In the genomic region with DNA sequence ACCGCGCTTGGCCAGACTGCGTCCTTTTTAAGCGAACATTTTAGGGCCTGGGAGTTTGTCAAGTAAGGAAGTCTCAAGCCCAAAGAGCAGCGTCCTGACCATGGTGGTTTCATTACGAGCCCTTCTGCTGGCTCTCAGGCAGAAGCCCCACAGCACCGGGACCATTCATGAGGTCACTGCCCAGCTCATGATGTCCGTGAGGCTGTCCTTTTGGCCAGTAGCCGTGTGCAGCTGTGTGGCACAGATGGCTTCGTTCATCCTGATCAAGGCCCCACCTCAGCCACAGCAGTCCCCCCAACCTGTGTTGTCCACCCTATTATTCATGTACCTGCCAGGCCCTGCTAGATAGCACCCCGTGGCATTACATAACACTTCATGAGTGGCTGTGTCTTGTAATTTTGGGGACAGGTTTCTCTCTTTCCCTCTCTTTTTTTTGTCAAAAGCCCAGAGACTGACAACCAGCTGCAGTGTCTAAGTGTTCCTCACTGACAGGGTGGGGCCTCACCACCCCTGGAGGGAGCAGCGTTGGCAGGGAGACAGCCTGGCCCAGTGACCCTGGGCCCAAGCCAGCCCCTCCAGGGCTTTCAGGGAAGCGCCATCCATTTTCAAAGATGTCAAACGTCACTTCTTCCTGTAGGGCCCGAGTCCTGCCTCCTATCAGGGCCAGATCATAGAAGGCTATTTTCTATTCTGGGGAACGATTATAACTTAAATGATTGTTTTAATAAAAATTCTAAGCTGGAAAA, we compare ENCODE assay signal across 19 cellular contexts. TPM values are rescaled to one million over a fixed set of nuclear protein-coding genes. Genes with fewer than 3 reads are reported as not detected.
DNase-seq lines count a peak whose midpoint lies in the region; ATAC-seq and TF ChIP-seq lines count a peak whose summit lies in the region.
"Had no signal": no experiment of that assay in that cellular context is flagged by ENCODE, and none has a peak within 500 bp of the region (broad histone marks: within the 10 kb centered on the region; RNA-seq: fewer than 3 reads in every experiment).

No MANE protein-coding gene starts in this region.

- no peak overlapping the region for H4K8ac ChIP-seq in IMR-90 (ENCODE audit: low read depth in 2 of 2, low read length in 2 of 2)

- BruUV-seq in IMR-90 (replicated peaks; lab: Mats Ljungman, UMichigan) = TSS peak; percentile 63

- no peak overlapping the region for H2AFZ ChIP-seq in IMR-90 (replicated peaks; ENCODE audit: low read length, poor library complexity)
- H2AFZ ChIP-seq in osteoblast (ENCODE audit: low read length) = no peak overlapping the region

- H3K27me3 ChIP-seq in CD4-positive, CD25-positive, alpha-beta regulatory T cell (ENCODE audit: control insufficient read depth, insufficient read depth, low read length) = no peaks in the 10 kb centered on the region
- no peaks in the 10 kb centered on the region; the same call in 1 of the 2 replicates for H3K27me3 ChIP-seq in IMR-90 (ENCODE audit: control insufficient read depth, insufficient read depth, low read length)
- peaks cover 4% of the 10 kb centered on the region for H3K27me3 ChIP-seq in osteoblast (ENCODE audit: insufficient read depth, low read length)

- no peak overlapping the region for H3K9ac ChIP-seq in IMR-90 (ENCODE audit: low read depth, low read length)

- no peak for TF ChIP-seq CTCF in IMR-90 (conservative IDR thresholded peaks at IDR 0.05; ENCODE audit: low read depth, low read length)
- TF ChIP-seq CTCF in osteoblast (IDR thresholded peaks at IDR 0.05; ENCODE audit: extremely low read depth, low read depth, low read length) = no peak

- no peak overlapping the region for H3K18ac ChIP-seq in IMR-90 (ENCODE audit: low read depth, low read length)

- peaks cover 23% of the 10 kb centered on the region for H3K36me3 ChIP-seq in CD4-positive, CD25-positive, alpha-beta regulatory T cell (ENCODE audit: control insufficient read depth, insufficient read depth, low read length)
- H3K36me3 ChIP-seq in IMR-90 (ENCODE audit: control insufficient read depth, insufficient read depth, low read length) (peaks cover 31% of the 10 kb centered on the region), osteoblast (ENCODE audit: insufficient read depth, low read length) (peaks cover 17% of the 10 kb centered on the region)

- no peak for TF ChIP-seq POLR2A in IMR-90 (IDR thresholded peaks at IDR 0.05; ENCODE audit: low read depth, low read length)

- POLR2A ChIA-PET in IMR-90 (lab: Charles Lee; ENCODE audit: unreplicated experiment) = no interaction called here

- H2BK15ac ChIP-seq in IMR-90 (ENCODE audit: low read depth, low read length) = no peak overlapping the region

- WGBS in IMR-90 (ENCODE audit: extremely low coverage in 2 of 2, insufficient read length in 1 of 2), 2 experiments = 76% methylated on average over 2 of the region's 16 CpGs; no CpG with 5 or more reads in 1 of the 2 experiments

- H3K4me1 Mint-ChIP-seq in CD4-positive, CD25-positive, alpha-beta regulatory T cell = peaks cover 3 to 22% (median 9%) of the 10 kb centered on the region in 4 donors
- H3K4me1 Mint-ChIP-seq in activated T-helper 17 cell treated with anti-CD3 and anti-CD28 coated beads, Interleukin-2, amount 50 U/mL, for 72 hours = no peaks in the 10 kb centered on the region

- H2BK20ac ChIP-seq in IMR-90 (ENCODE audit: low read depth, low read length) = no peak overlapping the region

- H3K9me3 Mint-ChIP-seq in CD4-positive, CD25-positive, alpha-beta regulatory T cell = no peaks in the 10 kb centered on the region
- no peaks in the 10 kb centered on the region for H3K9me3 Mint-ChIP-seq in activated T-helper 17 cell treated with anti-CD3 and anti-CD28 coated beads, Interleukin-2, amount 50 U/mL, for 72 hours
- H3K9me3 Mint-ChIP-seq: CD8-positive, alpha-beta memory T cell had no signal

- intact Hi-C loops in IMR-90 (cut with micrococcal nuclease) = no loop called here

- peak overlapping the region in 2 of 3 donors; percentile 26 to 76 for H3K27ac Mint-ChIP-seq in CD4-positive, CD25-positive, alpha-beta regulatory T cell
- peak overlapping the region; percentile 36 for H3K27ac Mint-ChIP-seq in activated T-helper 17 cell treated with anti-CD3 and anti-CD28 coated beads, Interleukin-2, amount 50 U/mL, for 72 hours
- H3K27ac Mint-ChIP-seq: CD8-positive, alpha-beta memory T cell had no signal

- 0 out of 2 replicates have a peak, but pooled peaks cover 2% of the 10 kb centered on the region for H3K9me1 ChIP-seq in IMR-90 (ENCODE audit: insufficient read depth, low read length)

- ATAC-seq in CD4-positive, CD25-positive, alpha-beta regulatory T cell (ENCODE audit: low read depth in 2 of 2) = no peak
- ATAC-seq in IMR-90 (ENCODE audit: low read depth) = no peak
- no peak for ATAC-seq in activated T-helper 17 cell treated with anti-CD3 and anti-CD28 coated beads, Interleukin-2, amount 50 U/mL, for 72 hours (replicated peaks)
- ATAC-seq in HG03432 (IDR thresholded peaks at IDR 0.05; ENCODE audit: unreplicated experiment) = no peak
- ATAC-seq: PC-3 had no signal

- H3K36me3 Mint-ChIP-seq in CD4-positive, CD25-positive, alpha-beta regulatory T cell = peaks cover 22% of the 10 kb centered on the region
- peaks cover 41% of the 10 kb centered on the region for H3K36me3 Mint-ChIP-seq in activated T-helper 17 cell treated with anti-CD3 and anti-CD28 coated beads, Interleukin-2, amount 50 U/mL, for 72 hours (ENCODE audit: low read depth)

- H3K56ac ChIP-seq in IMR-90 (ENCODE audit: extremely low read depth, insufficient read depth, low read length) = no peak overlapping the region

- dilution Hi-C loops in IMR-90 (cut with HindIII; ENCODE audit: low sequenced_read_pairs, unreplicated experiment) = loop anchor here (25.0 kb wide), 1 partner anchor 339 kb away; no protein-coding TSS in a partner anchor

- no peak overlapping the region for H3K23ac ChIP-seq in IMR-90 (ENCODE audit: low read depth, low read length)

- in situ Hi-C loops in IMR-90 (cut with MboI; ENCODE audit: low sequenced_read_pairs) = no loop called here
- in situ Hi-C loops in ACHN (cut with HindIII; ENCODE audit: low pct_ligation_motif_present, low pct_unique_long_range_greater_than_20kb, low sequenced_read_pairs) = no loop called here

- H3K27me3 Mint-ChIP-seq in CD4-positive, CD25-positive, alpha-beta regulatory T cell = no peaks in the 10 kb centered on the region
- H3K27me3 Mint-ChIP-seq in activated T-helper 17 cell treated with anti-CD3 and anti-CD28 coated beads, Interleukin-2, amount 50 U/mL, for 72 hours = no peaks in the 10 kb centered on the region

- H3K9me3 ChIP-seq in CD4-positive, CD25-positive, alpha-beta regulatory T cell (ENCODE audit: control insufficient read depth in 2 of 2, low read length in 2 of 2) = no peaks in the 10 kb centered on the region
- H3K9me3 ChIP-seq in IMR-90 (ENCODE audit: control insufficient read depth, insufficient read depth, low read length) = no peaks in the 10 kb centered on the region
- H3K9me3 ChIP-seq in osteoblast (ENCODE audit: low read depth, low read length) = no peaks in the 10 kb centered on the region

- H3K27ac ChIP-seq in CD4-positive, CD25-positive, alpha-beta regulatory T cell (ENCODE audit: insufficient read depth, low read length, poor library complexity, severe bottlenecking) = no peak overlapping the region
- H3K27ac ChIP-seq in IMR-90 (ENCODE audit: insufficient read depth, low read length) (no peak overlapping the region), osteoblast (ENCODE audit: low read depth, low read length) (no peak overlapping the region)
- H3K27ac ChIP-seq: SK-N-MC had no signal

- H4K5ac ChIP-seq in IMR-90 (ENCODE audit: low read depth, low read length) = no peak overlapping the region

- no peak for DNase-seq in CD4-positive, CD25-positive, alpha-beta regulatory T cell
- DNase-seq in IMR-90 = no peak
- DNase-seq in osteoblast (ENCODE audit: insufficient read length, low spot score, missing footprints) = peak; percentile 43
- no peak for DNase-seq in LoVo (ENCODE audit: low spot score)
- DNase-seq in NCI-H2029 treated with DMSO at 0.1 percent for 48 hours (lab: John Stamatoyannopoulos, UW) = no peak
- no peak for DNase-seq in ACHN
- DNase-seq: CD8-positive, alpha-beta memory T cell; DMS79; NCI-H1105; NCI-H146; NCI-H2029; NCI-H524 treated with DMSO at 0.1 percent for 48 hours; PC-3; RPMI8226; SHP77 treated with DMSO at 0.1 percent for 48 hours had no signal

- no peak overlapping the region for H3K14ac ChIP-seq in IMR-90 (replicated peaks; ENCODE audit: low read depth, low read length)

- no peak overlapping the region for H4K91ac ChIP-seq in IMR-90 (ENCODE audit: insufficient read depth, low read depth, low read length)

- TF ChIP-seq RAD21 in IMR-90 (IDR thresholded peaks at IDR 0.05; ENCODE audit: low read length) = no peak

- H3K4me3 ChIP-seq in CD4-positive, CD25-positive, alpha-beta regulatory T cell (ENCODE audit: low read depth, low read length) = no peak overlapping the region
- no peak overlapping the region for H3K4me3 ChIP-seq in IMR-90 (ENCODE audit: insufficient read depth, low read depth, low read length)
- H3K4me3 ChIP-seq in osteoblast (ENCODE audit: insufficient read depth, low read length) = no peak overlapping the region
- H3K4me3 ChIP-seq: SK-N-MC had no signal

- no peak overlapping the region for H3K4ac ChIP-seq in IMR-90 (ENCODE audit: low read depth, low read length)

- H2BK120ac ChIP-seq in IMR-90 (ENCODE audit: low read depth, low read length) = no peak overlapping the region

- peaks cover 17% of the 10 kb centered on the region for H3K4me1 ChIP-seq in CD4-positive, CD25-positive, alpha-beta regulatory T cell (ENCODE audit: control insufficient read depth, insufficient read depth, low read length, poor library complexity, severe bottlenecking)
- peaks cover 7% of the 10 kb centered on the region for H3K4me1 ChIP-seq in IMR-90 (ENCODE audit: control insufficient read depth, insufficient read depth, low read length)
- H3K4me1 ChIP-seq in osteoblast (ENCODE audit: insufficient read depth, low read length) = peaks cover 18% of the 10 kb centered on the region

- H3K79me2 ChIP-seq in osteoblast (ENCODE audit: insufficient read depth, low read length) = no peaks in the 10 kb centered on the region

- CTCF ChIA-PET in IMR-90 (lab: Yijun Ruan, JAX) = interaction anchor here (0.7 kb wide), 1 partner anchor 8 kb away, joined by 3 read pairs; no protein-coding TSS in a partner anchor

- no peak overlapping the region for H3K4me2 ChIP-seq in IMR-90 (ENCODE audit: low read depth, low read length)
- H3K4me2 ChIP-seq in osteoblast (ENCODE audit: insufficient read depth, low read length) = no peak overlapping the region

- H2AK5ac ChIP-seq in IMR-90 (ENCODE audit: low read depth, low read length) = no peak overlapping the region

- H4K20me1 ChIP-seq in IMR-90 (ENCODE audit: insufficient read depth, low read length) (peaks cover 14% of the 10 kb centered on the region), osteoblast (ENCODE audit: insufficient read depth, low read length) (peaks cover 9% of the 10 kb centered on the region)

- no peak overlapping the region for H2BK5ac ChIP-seq in IMR-90 (ENCODE audit: low read depth, low read length, poor library complexity, severe bottlenecking)

- H3K79me1 ChIP-seq in IMR-90 (ENCODE audit: low read depth in 1 of 2, low read length in 2 of 2) = no peaks in the 10 kb centered on the region; a peak in 2 of 4 replicates

- H2AK9ac ChIP-seq in IMR-90 (replicated peaks; ENCODE audit: low read depth, low read length, poor library complexity) = no peak overlapping the region

- H3K4me3 Mint-ChIP-seq in CD4-positive, CD25-positive, alpha-beta regulatory T cell = no peak overlapping the region
- H3K4me3 Mint-ChIP-seq in activated T-helper 17 cell treated with anti-CD3 and anti-CD28 coated beads, Interleukin-2, amount 50 U/mL, for 72 hours = no peak overlapping the region
- H3K4me3 Mint-ChIP-seq: CD8-positive, alpha-beta memory T cell had no signal

RNA-seq across cellular contexts. Expression of gene CABP7, which starts 21.8 kb away (rescaled TPM):
- 0.35 TPM for total RNA-seq in CD4-positive, CD25-positive, alpha-beta regulatory T cell
- under 1 TPM; 0.11 to 0.23 (median 0.16) TPM for polyA plus RNA-seq in CD4-positive, CD25-positive, alpha-beta regulatory T cell
- total RNA-seq in IMR-90 (2012; rRNA removed) = under 0.01 TPM in 2 replicates
- polyA plus RNA-seq in IMR-90 (2012; rRNA removed) = 0.03 and 0.06 TPM in 2 replicates
- 0.07 and 0.11 TPM in 2 replicates for polyA plus RNA-seq in IMR-90 (2012; cell fraction: cytosol; rRNA removed)
- 0.05 TPM in 2 replicates for polyA plus RNA-seq in IMR-90 (2012; cell fraction: nucleus; rRNA removed; ENCODE audit: low replicate concordance)
- total RNA-seq in activated T-helper 17 cell treated with anti-CD3 and anti-CD28 coated beads, Interleukin-2, amount 50 U/mL, for 72 hours = under 1 TPM in 1 of 2 donors, not detected in 1; 0.09 TPM
- total RNA-seq in osteoblast = not detected in 2 replicates
- total RNA-seq: LHCN-M2 had no signal
- polyA plus RNA-seq: CD8-positive, alpha-beta memory T cell had no signal
